In the genomic region with DNA sequence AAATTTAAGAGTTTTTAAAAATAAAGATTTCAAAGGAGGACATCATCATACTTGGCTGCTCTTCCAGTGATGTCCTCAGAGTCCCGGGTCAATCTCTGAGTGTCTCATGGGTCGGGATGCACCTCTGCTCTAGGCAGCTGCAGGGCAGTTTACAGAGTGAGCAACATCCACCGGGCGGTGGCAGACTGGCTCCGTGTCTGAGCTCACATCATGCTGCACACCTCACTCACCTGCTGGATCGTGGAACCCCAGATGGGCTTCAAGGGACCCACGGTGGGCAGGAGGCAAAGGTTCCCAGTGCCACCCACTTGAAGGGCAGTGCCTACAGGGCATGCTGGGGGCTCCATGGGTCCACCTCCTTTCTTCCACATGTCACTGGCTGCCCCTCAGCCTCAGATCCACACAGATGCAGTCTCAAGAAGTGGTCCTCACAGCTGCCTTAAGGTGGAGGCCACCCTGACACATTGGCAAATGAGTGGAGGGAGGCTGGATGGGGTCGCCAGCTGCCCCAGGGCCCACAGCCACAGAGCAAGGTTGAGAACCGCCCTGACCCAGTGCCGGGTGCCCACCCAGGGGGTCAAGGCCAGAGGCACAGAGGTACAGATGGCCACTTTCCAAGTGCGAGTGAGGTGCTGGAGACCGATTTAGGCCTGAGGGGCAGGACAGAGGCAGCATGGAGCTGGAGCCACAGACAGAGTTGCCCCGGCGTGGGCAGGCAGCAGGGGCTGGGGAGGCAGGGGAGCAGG, we compare ENCODE assay signal across 1 cellular context.
TF ChIP-seq lines count a peak whose summit lies in the region.

No MANE protein-coding gene starts in this region.

TF ChIP-seq in GM23338, 12 proteins besides CTCF, POLR2A, EP300 and RAD21:
- TF ChIP-seq ETS1 (IDR thresholded peaks at IDR 0.05) (no peak), EZH2phosphoT487 (IDR thresholded peaks at IDR 0.05; ENCODE audit: unreplicated experiment) (no peak), ZNF114 (CRISPR knock-in tag; IDR thresholded peaks at IDR 0.05) (no peak), NANOG (IDR thresholded peaks at IDR 0.05; ENCODE audit: borderline replicate concordance) (no peak), ZNF331 (CRISPR knock-in tag; IDR thresholded peaks at IDR 0.05; ENCODE audit: low read depth) (no peak), JUNB (IDR thresholded peaks at IDR 0.05; ENCODE audit: unreplicated experiment) (no peak)
- TF ChIP-seq, protein P1, sequence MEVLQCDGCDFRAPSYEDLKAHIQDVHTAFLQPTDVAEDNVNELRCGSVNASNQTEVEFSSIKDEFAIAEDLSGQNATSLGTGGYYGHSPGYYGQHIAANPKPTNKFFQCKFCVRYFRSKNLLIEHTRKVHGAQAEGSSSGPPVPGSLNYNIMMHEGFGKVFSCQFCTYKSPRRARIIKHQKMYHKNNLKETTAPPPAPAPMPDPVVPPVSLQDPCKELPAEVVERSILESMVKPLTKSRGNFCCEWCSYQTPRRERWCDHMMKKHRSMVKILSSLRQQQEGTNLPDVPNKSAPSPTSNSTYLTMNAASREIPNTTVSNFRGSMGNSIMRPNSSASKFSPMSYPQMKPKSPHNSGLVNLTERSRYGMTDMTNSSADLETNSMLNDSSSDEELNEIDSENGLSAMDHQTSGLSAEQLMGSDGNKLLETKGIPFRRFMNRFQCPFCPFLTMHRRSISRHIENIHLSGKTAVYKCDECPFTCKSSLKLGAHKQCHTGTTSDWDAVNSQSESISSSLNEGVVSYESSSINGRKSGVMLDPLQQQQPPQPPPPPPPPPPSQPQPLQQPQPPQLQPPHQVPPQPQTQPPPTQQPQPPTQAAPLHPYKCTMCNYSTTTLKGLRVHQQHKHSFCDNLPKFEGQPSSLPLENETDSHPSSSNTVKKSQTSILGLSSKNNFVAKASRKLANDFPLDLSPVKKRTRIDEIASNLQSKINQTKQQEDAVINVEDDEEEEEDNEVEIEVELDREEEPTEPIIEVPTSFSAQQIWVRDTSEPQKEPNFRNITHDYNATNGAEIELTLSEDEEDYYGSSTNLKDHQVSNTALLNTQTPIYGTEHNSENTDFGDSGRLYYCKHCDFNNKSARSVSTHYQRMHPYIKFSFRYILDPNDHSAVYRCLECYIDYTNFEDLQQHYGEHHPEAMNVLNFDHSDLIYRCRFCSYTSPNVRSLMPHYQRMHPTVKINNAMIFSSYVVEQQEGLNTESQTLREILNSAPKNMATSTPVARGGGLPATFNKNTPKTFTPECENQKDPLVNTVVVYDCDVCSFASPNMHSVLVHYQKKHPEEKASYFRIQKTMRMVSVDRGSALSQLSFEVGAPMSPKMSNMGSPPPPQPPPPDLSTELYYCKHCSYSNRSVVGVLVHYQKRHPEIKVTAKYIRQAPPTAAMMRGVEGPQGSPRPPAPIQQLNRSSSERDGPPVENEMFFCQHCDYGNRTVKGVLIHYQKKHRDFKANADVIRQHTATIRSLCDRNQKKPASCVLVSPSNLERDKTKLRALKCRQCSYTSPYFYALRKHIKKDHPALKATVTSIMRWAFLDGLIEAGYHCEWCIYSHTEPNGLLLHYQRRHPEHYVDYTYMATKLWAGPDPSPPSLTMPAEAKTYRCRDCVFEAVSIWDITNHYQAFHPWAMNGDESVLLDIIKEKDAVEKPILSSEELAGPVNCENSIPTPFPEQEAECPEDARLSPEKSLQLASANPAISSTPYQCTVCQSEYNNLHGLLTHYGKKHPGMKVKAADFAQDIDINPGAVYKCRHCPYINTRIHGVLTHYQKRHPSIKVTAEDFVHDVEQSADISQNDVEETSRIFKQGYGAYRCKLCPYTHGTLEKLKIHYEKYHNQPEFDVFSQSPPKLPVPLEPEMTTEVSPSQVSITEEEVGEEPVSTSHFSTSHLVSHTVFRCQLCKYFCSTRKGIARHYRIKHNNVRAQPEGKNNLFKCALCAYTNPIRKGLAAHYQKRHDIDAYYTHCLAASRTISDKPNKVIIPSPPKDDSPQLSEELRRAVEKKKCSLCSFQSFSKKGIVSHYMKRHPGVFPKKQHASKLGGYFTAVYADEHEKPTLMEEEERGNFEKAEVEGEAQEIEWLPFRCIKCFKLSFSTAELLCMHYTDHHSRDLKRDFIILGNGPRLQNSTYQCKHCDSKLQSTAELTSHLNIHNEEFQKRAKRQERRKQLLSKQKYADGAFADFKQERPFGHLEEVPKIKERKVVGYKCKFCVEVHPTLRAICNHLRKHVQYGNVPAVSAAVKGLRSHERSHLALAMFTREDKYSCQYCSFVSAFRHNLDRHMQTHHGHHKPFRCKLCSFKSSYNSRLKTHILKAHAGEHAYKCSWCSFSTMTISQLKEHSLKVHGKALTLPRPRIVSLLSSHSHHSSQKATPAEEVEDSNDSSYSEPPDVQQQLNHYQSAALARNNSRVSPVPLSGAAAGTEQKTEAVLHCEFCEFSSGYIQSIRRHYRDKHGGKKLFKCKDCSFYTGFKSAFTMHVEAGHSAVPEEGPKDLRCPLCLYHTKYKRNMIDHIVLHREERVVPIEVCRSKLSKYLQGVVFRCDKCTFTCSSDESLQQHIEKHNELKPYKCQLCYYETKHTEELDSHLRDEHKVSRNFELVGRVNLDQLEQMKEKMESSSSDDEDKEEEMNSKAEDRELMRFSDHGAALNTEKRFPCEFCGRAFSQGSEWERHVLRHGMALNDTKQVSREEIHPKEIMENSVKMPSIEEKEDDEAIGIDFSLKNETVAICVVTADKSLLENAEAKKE (CRISPR knock-in tag; IDR thresholded peaks at IDR 0.05): no peak
